9 cellular contexts compared by ENCODE assay signal in genomic region chr10:95236068-95236903, GRCh38. TPM values are rescaled to one million over a fixed set of nuclear protein-coding genes. Genes with fewer than 3 reads are reported as not detected.
DNase-seq lines count a peak whose midpoint lies in the region; ATAC-seq and TF ChIP-seq lines count a peak whose summit lies in the region.
"Had no signal": no experiment of that assay in that cellular context is flagged by ENCODE, and none has a peak within 500 bp of the region (broad histone marks: within the 10 kb centered on the region; RNA-seq: fewer than 3 reads in every experiment).

No MANE protein-coding gene starts in this region.

- no peaks in the 10 kb centered on the region for H3K79me2 ChIP-seq in neural progenitor cell (ENCODE audit: low read depth)

- H3K4me1 ChIP-seq in neural progenitor cell: peaks cover 5% of the 10 kb centered on the region
- H3K4me1 ChIP-seq in thyroid gland: no peaks in the 10 kb centered on the region

- no peaks in the 10 kb centered on the region for H3F3A ChIP-seq in neural progenitor cell (ENCODE audit: low read depth)

- H3K36me3 Mint-ChIP-seq in activated naive CD8-positive, alpha-beta T cell treated with anti-CD3 and anti-CD28 coated beads, Interleukin-2, amount 50 U/mL, for 24 hours (ENCODE audit: low read depth): no peaks in the 10 kb centered on the region
- no peaks in the 10 kb centered on the region for H3K36me3 Mint-ChIP-seq in neural progenitor cell

- H3K9me3 ChIP-seq in neural progenitor cell (ENCODE audit: low read depth) (no peaks in the 10 kb centered on the region), thyroid gland (no peaks in the 10 kb centered on the region)

- H3K27me3 Mint-ChIP-seq in activated naive CD8-positive, alpha-beta T cell treated with anti-CD3 and anti-CD28 coated beads, Interleukin-2, amount 50 U/mL, for 24 hours: peaks cover 5% of the 10 kb centered on the region
- peaks cover 17% of the 10 kb centered on the region for H3K27me3 Mint-ChIP-seq in stimulated activated naive CD8-positive, alpha-beta T cell treated with anti-CD3 and anti-CD28 coated beads, Interleukin-15, amount 100 ng/mL, for 72 hours
- peaks cover 6% of the 10 kb centered on the region for H3K27me3 Mint-ChIP-seq in neural progenitor cell (ENCODE audit: insufficient read depth, low read depth)

- no peak overlapping the region for H3K4me3 ChIP-seq in GM12865 (ENCODE audit: low read depth, low read length)
- H3K4me3 ChIP-seq in neural progenitor cell: no peak overlapping the region
- no peak overlapping the region for H3K4me3 ChIP-seq in thyroid gland (replicated peaks in 1 of 3)

- H3K27ac ChIP-seq in neural progenitor cell (no peak overlapping the region), thyroid gland (no peak overlapping the region)

- no peak overlapping the region for H2AFZ ChIP-seq in neural progenitor cell (replicated peaks)

- peaks cover 26% of the 10 kb centered on the region for H3K4me1 Mint-ChIP-seq in activated naive CD8-positive, alpha-beta T cell treated with anti-CD3 and anti-CD28 coated beads, Interleukin-2, amount 50 U/mL, for 24 hours
- H3K4me1 Mint-ChIP-seq in stimulated activated naive CD8-positive, alpha-beta T cell treated with anti-CD3 and anti-CD28 coated beads, Interleukin-15, amount 100 ng/mL, for 72 hours: peaks cover 37% of the 10 kb centered on the region
- peaks cover 7% of the 10 kb centered on the region for H3K4me1 Mint-ChIP-seq in neural progenitor cell

- 81 to 86% methylated on average over 6 of the region's 6 CpGs for WGBS in thyroid gland, 2 donors

- H3K4me3 Mint-ChIP-seq in activated naive CD8-positive, alpha-beta T cell treated with anti-CD3 and anti-CD28 coated beads, Interleukin-2, amount 50 U/mL, for 24 hours: peak overlapping the region; percentile 34
- H3K4me3 Mint-ChIP-seq in stimulated activated naive CD8-positive, alpha-beta T cell treated with anti-CD3 and anti-CD28 coated beads, Interleukin-15, amount 100 ng/mL, for 72 hours: peak overlapping the region; percentile 49 to 68
- H3K4me3 Mint-ChIP-seq in neural progenitor cell: no peak overlapping the region

- H3K4me2 ChIP-seq in neural progenitor cell: no peak overlapping the region

- TF ChIP-seq POLR2A in thyroid gland (IDR thresholded peaks at IDR 0.05): no peak

- H3K27me3 ChIP-seq in neural progenitor cell: no peaks in the 10 kb centered on the region
- H3K27me3 ChIP-seq in thyroid gland: no peaks in the 10 kb centered on the region

- no peak overlapping the region for H3K9ac ChIP-seq in neural progenitor cell

- TF ChIP-seq CTCF in GM12865 (IDR thresholded peaks at IDR 0.05; ENCODE audit: insufficient read depth, low read depth, low read length, missing control alignments): no peak
- TF ChIP-seq CTCF in neural progenitor cell (IDR thresholded peaks at IDR 0.05): no peak
- TF ChIP-seq CTCF in thyroid gland (IDR thresholded peaks at IDR 0.05): no peak

- peak overlapping the region; percentile 90 for H3K27ac Mint-ChIP-seq in activated naive CD8-positive, alpha-beta T cell treated with anti-CD3 and anti-CD28 coated beads, Interleukin-2, amount 50 U/mL, for 24 hours
- H3K27ac Mint-ChIP-seq in stimulated activated naive CD8-positive, alpha-beta T cell treated with anti-CD3 and anti-CD28 coated beads, Interleukin-15, amount 100 ng/mL, for 72 hours: peak overlapping the region; percentile 95 to 98
- no peak overlapping the region for H3K27ac Mint-ChIP-seq in neural progenitor cell

- DNase-seq in GM12865 (ENCODE audit: low read depth) (peak; percentile 94), neural progenitor cell (ENCODE audit: low spot score) (no peak), 8988T (no peak), thyroid gland (no peak)
- DNase-seq in activated naive CD8-positive, alpha-beta T cell treated with anti-CD3 and anti-CD28 coated beads, Interleukin-2, amount 50 U/mL, for 24 hours: peak; percentile 13
- peak; percentile 34 to 47 for DNase-seq in stimulated activated naive CD8-positive, alpha-beta T cell treated with anti-CD3 and anti-CD28 coated beads, Interleukin-15, amount 100 ng/mL, for 72 hours

- no peaks in the 10 kb centered on the region for H3K36me3 ChIP-seq in neural progenitor cell
- H3K36me3 ChIP-seq in thyroid gland: peaks cover 27 to 57% of the 10 kb centered on the region in 2 donors

- peak; percentile 96 for ATAC-seq in GM21423 (IDR thresholded peaks at IDR 0.05; ENCODE audit: unreplicated experiment)
- ATAC-seq in HG03521 (IDR thresholded peaks at IDR 0.05; ENCODE audit: unreplicated experiment): peak; percentile 98
- peak; percentile 88 for ATAC-seq in activated naive CD8-positive, alpha-beta T cell treated with anti-CD3 and anti-CD28 coated beads, Interleukin-2, amount 50 U/mL, for 24 hours
- peak; percentile 92 for ATAC-seq in stimulated activated naive CD8-positive, alpha-beta T cell treated with anti-CD3 and anti-CD28 coated beads, Interleukin-15, amount 100 ng/mL, for 72 hours

- intact Hi-C loops in thyroid gland (cut with DNase I): no loop called here

- H4K20me1 ChIP-seq in neural progenitor cell (ENCODE audit: low read depth): no peaks in the 10 kb centered on the region

- H3K9me3 Mint-ChIP-seq in activated naive CD8-positive, alpha-beta T cell treated with anti-CD3 and anti-CD28 coated beads, Interleukin-2, amount 50 U/mL, for 24 hours: peaks cover 1% of the 10 kb centered on the region
- H3K9me3 Mint-ChIP-seq in stimulated activated naive CD8-positive, alpha-beta T cell treated with anti-CD3 and anti-CD28 coated beads, Interleukin-15, amount 100 ng/mL, for 72 hours: no peaks in the 10 kb centered on the region
- peaks cover 6% of the 10 kb centered on the region for H3K9me3 Mint-ChIP-seq in neural progenitor cell

RNA-seq across cellular contexts. Expression of gene ACSM6, which starts 42.2 kb away (rescaled TPM):
- total RNA-seq in neural progenitor cell (ENCODE audit: low replicate concordance): not detected in 2 replicates
- total RNA-seq in thyroid gland: under 1 TPM in 3 of 4 donors, not detected in 1; 0.54 to 0.63 (median 0.56) TPM
- total RNA-seq: myocyte had no signal

RNA-seq across cellular contexts. Expression of gene PDLIM1, which starts 54.5 kb away (rescaled TPM):
- total RNA-seq in neural progenitor cell (ENCODE audit: low replicate concordance) (4.6 and 7.9 TPM in 2 replicates), thyroid gland (100 to 1,000 TPM in 1 of 4 donors, 10 to 100 TPM in 3; 67.8 to 158 (median 90.7) TPM)

Comparison
In these comparisons a context has a peak if more than half of its experiments do, and no peak if none do; other contexts are left out.
1. DNase-seq: peak in GM12865 (single experiment), activated naive CD8-positive, alpha-beta T cell treated with anti-CD3 and anti-CD28 coated beads, Interleukin-2, amount 50 U/mL, for 24 hours (single experiment) and stimulated activated naive CD8-positive, alpha-beta T cell treated with anti-CD3 and anti-CD28 coated beads, Interleukin-15, amount 100 ng/mL, for 72 hours (2 of 2); none in neural progenitor cell (single experiment), 8988T (single experiment) and thyroid gland (0 of 2).
2. Peak in every context shown above with its lines, with median percentiles within 50 percentile points of each other: ATAC-seq.